In the genomic region with DNA sequence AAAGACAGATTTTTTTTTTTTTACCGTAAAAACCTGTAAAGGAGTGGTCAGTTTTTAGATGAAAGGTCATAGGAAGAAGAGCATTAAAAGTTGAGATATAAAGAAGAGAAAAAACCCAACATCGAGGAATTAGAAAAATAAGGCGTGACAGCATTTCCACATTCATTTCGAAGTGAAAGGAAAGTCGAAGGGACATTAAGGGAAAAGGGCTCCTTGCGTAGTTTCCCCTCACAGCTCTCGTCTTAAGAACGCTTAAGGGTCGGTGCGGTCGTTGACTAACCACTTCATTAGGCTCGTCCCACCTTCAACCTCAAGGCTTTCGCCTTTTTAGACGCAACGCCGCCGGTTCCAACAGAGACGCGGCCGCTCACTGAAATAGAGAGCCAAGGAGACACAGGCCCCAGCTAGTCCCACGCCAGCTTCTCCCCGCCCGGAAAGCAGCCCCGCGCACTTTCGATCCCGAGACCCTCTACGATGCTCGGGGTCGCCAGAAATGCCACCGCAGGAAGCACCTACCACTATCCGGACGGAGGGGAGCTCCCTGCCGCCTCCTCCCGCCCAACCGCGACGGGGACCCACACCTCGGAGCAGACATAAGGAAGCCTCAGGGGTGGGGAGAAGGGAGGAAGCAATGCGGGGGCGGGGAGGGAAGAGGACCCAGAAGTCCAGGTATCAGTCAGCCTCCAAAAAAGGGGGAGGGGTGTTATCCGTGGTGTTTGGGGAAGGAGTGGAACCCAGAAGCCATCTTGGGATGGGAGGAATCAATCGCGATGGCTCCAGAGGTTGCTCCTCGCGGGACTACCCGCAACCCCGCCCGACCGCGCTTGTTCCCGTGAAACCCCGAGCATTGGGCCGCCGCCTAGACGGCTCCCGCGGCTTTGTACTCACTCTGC, we compare ENCODE assay signal across 8 cellular contexts.
DNase-seq lines count a peak whose midpoint lies in the region; ATAC-seq and FAIRE-seq lines count a peak whose summit lies in the region.

No MANE protein-coding gene starts in this region.

- peak; percentile 4 for DNase-seq in GM18507 (ENCODE audit: extremely low spot score, insufficient read length, low read depth)
- DNase-seq in NCI-H510A (lab: John Stamatoyannopoulos, UW) = peak; percentile 28
- DNase-seq in activated CD8-positive, alpha-beta memory T cell treated with anti-CD3 and anti-CD28 coated beads for 48 hours (ENCODE audit: low read depth in 2 of 3, low spot score in 2 of 3) = peak; percentile 37 to 44 (median 37)
- DNase-seq in effector memory CD4-positive, alpha-beta T cell = peak; percentile 38 to 48 (median 40)
- peak; percentile 48 to 54 for DNase-seq in memory B cell (ENCODE audit: low spot score in 2 of 2)
- peak; percentile 23 for DNase-seq in stimulated activated CD8-positive, alpha-beta memory T cell treated with anti-CD3 and anti-CD28 coated beads, Interleukin-12 subunit alpha, Interleukin-12 subunit beta, amount 100 ng/mL, for 4 hours (ENCODE audit: low read depth)

- H3K27me3 ChIP-seq in ACC112 (ENCODE audit: insufficient read depth, low read length) = no peaks in the 10 kb centered on the region
- H3K27me3 ChIP-seq in effector memory CD4-positive, alpha-beta T cell (replicated peaks; ENCODE audit: control insufficient read depth, insufficient read depth, low read length, poor library complexity, severe bottlenecking) = no peaks in the 10 kb centered on the region

- H3K36me3 Mint-ChIP-seq in memory B cell = peaks cover 3% of the 10 kb centered on the region

- peaks cover 30% of the 10 kb centered on the region for H3K4me1 ChIP-seq in ACC112 (ENCODE audit: control insufficient read depth, insufficient read depth, low read length, unreplicated experiment)
- peaks cover 26% of the 10 kb centered on the region for H3K4me1 ChIP-seq in effector memory CD4-positive, alpha-beta T cell (ENCODE audit: control insufficient read depth, insufficient read depth, low read length, poor library complexity, severe bottlenecking)

- peak overlapping the region; percentile 94 for H3K4me3 ChIP-seq in ACC112 (ENCODE audit: low read depth, low read length)
- H3K4me3 ChIP-seq in effector memory CD4-positive, alpha-beta T cell (ENCODE audit: insufficient read depth, low read depth, low read length, poor library complexity, severe bottlenecking) = peak overlapping the region; percentile 99

- H3K9me3 Mint-ChIP-seq in memory B cell = no peaks in the 10 kb centered on the region

- peaks cover 22% of the 10 kb centered on the region for H3K4me1 Mint-ChIP-seq in memory B cell

- H3K9me3 ChIP-seq in effector memory CD4-positive, alpha-beta T cell (ENCODE audit: control insufficient read depth, low read length) = no peaks in the 10 kb centered on the region

- H3K79me2 ChIP-seq in ACC112 (ENCODE audit: control insufficient read depth, insufficient read depth, low read length, unreplicated experiment) = peaks cover 56% of the 10 kb centered on the region

- ATAC-seq in HG03045 (IDR thresholded peaks at IDR 0.05; ENCODE audit: unreplicated experiment) (peak; percentile 31), memory B cell (ENCODE audit: low read depth) (peak; percentile 21)

- peak overlapping the region; percentile 98 for H3K4me3 Mint-ChIP-seq in memory B cell

- peak overlapping the region; percentile 92 for H3K27ac ChIP-seq in ACC112 (ENCODE audit: low read depth, low read length)
- H3K27ac ChIP-seq in effector memory CD4-positive, alpha-beta T cell (ENCODE audit: insufficient read depth, low read length, poor library complexity, severe bottlenecking) = peak overlapping the region; percentile 98

- H3K27me3 Mint-ChIP-seq in memory B cell = no peaks in the 10 kb centered on the region

- peak overlapping the region; percentile 99 for H3K27ac Mint-ChIP-seq in memory B cell

- H3K36me3 ChIP-seq in ACC112 (ENCODE audit: insufficient read depth, low read length) = peaks cover 9% of the 10 kb centered on the region; the same call in 1 of the 2 replicates
- H3K36me3 ChIP-seq in effector memory CD4-positive, alpha-beta T cell (ENCODE audit: control insufficient read depth, insufficient read depth, low read length) = no peaks in the 10 kb centered on the region

- peak overlapping the region; percentile 46 for H2AFZ ChIP-seq in ACC112 (ENCODE audit: low read length, unreplicated experiment)

- peak; percentile 73 for FAIRE-seq in GM18507 (lab: Jason Lieb, UNC)

Comparison
In these comparisons a context has a peak if more than half of its experiments do, and no peak if none do; other contexts are left out.
1. Peak in every context shown above with its lines: DNase-seq, ATAC-seq, H3K4me3 ChIP-seq and H3K27ac ChIP-seq.